Comparison of ENCODE assay signal across 18 cellular contexts in genomic region chr5:124806857-124807196, GRCh38.
A peak's percentile ranks its signal among the peaks of the same experiment; 100 is the strongest.
DNase-seq lines count a peak whose midpoint lies in the region; ATAC-seq, FAIRE-seq and TF ChIP-seq lines count a peak whose summit lies in the region.
"Had no signal": no experiment of that assay in that cellular context is flagged by ENCODE, and none has a peak within 500 bp of the region (broad histone marks: within the 10 kb centered on the region; RNA-seq: fewer than 3 reads in every experiment).

No MANE protein-coding gene starts in this region.

- no peak for ATAC-seq in GM18873 (IDR thresholded peaks at IDR 0.05; ENCODE audit: low FRiP score, unreplicated experiment)
- ATAC-seq: naive thymus-derived CD8-positive, alpha-beta T cell; stimulated activated naive B cell treated with anti-CD40 and anti-IgM and Interleukin-4, amounts not matched to agents 10 μg/mL and 1 μg/mL and 100 μg/mL, for 72 hours had no signal

- H3K9me3 ChIP-seq in BE2C (no peaks in the 10 kb centered on the region), HUES48 (ENCODE audit: control insufficient read depth, insufficient read depth, low read length) (no peaks in the 10 kb centered on the region), astrocyte (ENCODE audit: insufficient read depth, low read depth, low read length) (no peaks in the 10 kb centered on the region)
- H3K9me3 ChIP-seq: uterus had no signal

- no peak for TF ChIP-seq POLR2A in lower leg skin (IDR thresholded peaks at IDR 0.05)

- H3K9ac ChIP-seq in HUES48 (ENCODE audit: low read depth, low read length) = no peak overlapping the region
- peak overlapping the region; percentile 29 for H3K9ac ChIP-seq in astrocyte (ENCODE audit: low read length)
- H3K9ac ChIP-seq in mesendoderm (ENCODE audit: low read length) = no peak overlapping the region

- H3K4me3 ChIP-seq in BE2C (ENCODE audit: low read depth, low read length) (peak overlapping the region; percentile 21; the same call in 1 of the 2 replicates), HUES48 (ENCODE audit: low read depth, low read length) (no peak overlapping the region), astrocyte (ENCODE audit: insufficient read depth, low read depth, low read length) (peak overlapping the region; percentile 6), mesendoderm (ENCODE audit: low read length) (no peak overlapping the region), lower leg skin (ENCODE audit: low read depth, poor library complexity, severe bottlenecking) (no peak overlapping the region)
- H3K4me3 ChIP-seq: uterus had no signal

- H3K4me2 ChIP-seq in astrocyte (ENCODE audit: low read length) = peak overlapping the region; percentile 71
- no peak overlapping the region for H3K4me2 ChIP-seq in mesendoderm (ENCODE audit: low read length)

- H3K4me3 Mint-ChIP-seq in astrocyte (ENCODE audit: unreplicated experiment) = no peak overlapping the region
- H3K4me3 Mint-ChIP-seq: activated naive CD4-positive, alpha-beta T cell treated with anti-CD3 and anti-CD28 coated beads, Interleukin-2, amount 10 ng/mL, durations not matched to agents 7 days and 5 days; CD14-positive monocyte; dendritic cell treated with granulocyte-macrophage colony-stimulating factor and Interleukin-4, amounts not matched to agents 40 ng/mL and 50 ng/mL, for 4 days; memory B cell; naive thymus-derived CD8-positive, alpha-beta T cell; stimulated activated naive B cell treated with anti-CD40 and anti-IgM and Interleukin-4, amounts not matched to agents 10 μg/mL and 1 μg/mL and 100 μg/mL, for 72 hours; T-helper 2 cell treated with Interferon-gamma antibody and Interleukin-4, amounts not matched to agents 5 μg/mL and 100 μg/mL, for 36 hours had no signal

- no peak overlapping the region for H2BK120ac ChIP-seq in mesendoderm (ENCODE audit: low read depth, low read length)

- no peak overlapping the region for H3K27ac Mint-ChIP-seq in astrocyte (ENCODE audit: unreplicated experiment)
- H3K27ac Mint-ChIP-seq: activated naive CD4-positive, alpha-beta T cell treated with anti-CD3 and anti-CD28 coated beads, Interleukin-2, amount 10 ng/mL, durations not matched to agents 7 days and 5 days; CD14-positive monocyte; dendritic cell treated with granulocyte-macrophage colony-stimulating factor and Interleukin-4, amounts not matched to agents 40 ng/mL and 50 ng/mL, for 4 days; memory B cell; naive thymus-derived CD8-positive, alpha-beta T cell; stimulated activated naive B cell treated with anti-CD40 and anti-IgM and Interleukin-4, amounts not matched to agents 10 μg/mL and 1 μg/mL and 100 μg/mL, for 72 hours; T-helper 2 cell treated with Interferon-gamma antibody and Interleukin-4, amounts not matched to agents 5 μg/mL and 100 μg/mL, for 36 hours had no signal

- FAIRE-seq in astrocyte (lab: Jason Lieb, UNC) = no peak

- H3K4ac ChIP-seq in mesendoderm (ENCODE audit: low read depth, low read length) = no peak overlapping the region

- no peak overlapping the region for H3K18ac ChIP-seq in mesendoderm (ENCODE audit: low read length)

- peaks cover 9% of the 10 kb centered on the region for H3K4me1 ChIP-seq in BE2C
- H3K4me1 ChIP-seq in HUES48 (ENCODE audit: control insufficient read depth, insufficient read depth, low read length) = peaks cover 17% of the 10 kb centered on the region
- H3K4me1 ChIP-seq in astrocyte (ENCODE audit: insufficient read depth, low read length) = peaks cover 10% of the 10 kb centered on the region
- peaks cover 3% of the 10 kb centered on the region for H3K4me1 ChIP-seq in mesendoderm (ENCODE audit: control insufficient read depth, low read depth, low read length)

- no peak overlapping the region for H4K5ac ChIP-seq in mesendoderm (ENCODE audit: low read length)

- H3K4me1 Mint-ChIP-seq in astrocyte (ENCODE audit: low read depth, unreplicated experiment) = peaks cover 12% of the 10 kb centered on the region
- H3K4me1 Mint-ChIP-seq: activated naive CD4-positive, alpha-beta T cell treated with anti-CD3 and anti-CD28 coated beads, Interleukin-2, amount 10 ng/mL, durations not matched to agents 7 days and 5 days; CD14-positive monocyte; naive thymus-derived CD8-positive, alpha-beta T cell; stimulated activated naive B cell treated with anti-CD40 and anti-IgM and Interleukin-4, amounts not matched to agents 10 μg/mL and 1 μg/mL and 100 μg/mL, for 72 hours had no signal

- H3K36me3 ChIP-seq in BE2C (no peaks in the 10 kb centered on the region), HUES48 (ENCODE audit: control insufficient read depth, insufficient read depth, low read length) (no peaks in the 10 kb centered on the region), astrocyte (ENCODE audit: insufficient read depth, low read length) (no peaks in the 10 kb centered on the region), mesendoderm (ENCODE audit: control insufficient read depth, insufficient read depth, low read length) (no peaks in the 10 kb centered on the region)
- H3K36me3 ChIP-seq: uterus had no signal

- intact Hi-C loops in lower leg skin (cut with DNase I; ENCODE audit: low total_unique reads) = no loop called here

- no peaks in the 10 kb centered on the region for H3K79me2 ChIP-seq in astrocyte (ENCODE audit: insufficient read depth, low read length)
- no peaks in the 10 kb centered on the region for H3K79me2 ChIP-seq in mesendoderm (ENCODE audit: control insufficient read depth, insufficient read depth, low read length)

- H2AK5ac ChIP-seq in mesendoderm (ENCODE audit: low read length) = no peak overlapping the region

- no peak overlapping the region for H2BK5ac ChIP-seq in mesendoderm (ENCODE audit: low read length)

- no peaks in the 10 kb centered on the region for H3K9me3 Mint-ChIP-seq in astrocyte (ENCODE audit: unreplicated experiment)
- H3K9me3 Mint-ChIP-seq: activated naive CD4-positive, alpha-beta T cell treated with anti-CD3 and anti-CD28 coated beads, Interleukin-2, amount 10 ng/mL, durations not matched to agents 7 days and 5 days; dendritic cell treated with granulocyte-macrophage colony-stimulating factor and Interleukin-4, amounts not matched to agents 40 ng/mL and 50 ng/mL, for 4 days; memory B cell; stimulated activated naive B cell treated with anti-CD40 and anti-IgM and Interleukin-4, amounts not matched to agents 10 μg/mL and 1 μg/mL and 100 μg/mL, for 72 hours; T-helper 2 cell treated with Interferon-gamma antibody and Interleukin-4, amounts not matched to agents 5 μg/mL and 100 μg/mL, for 36 hours had no signal

- H3K27me3 Mint-ChIP-seq in astrocyte (ENCODE audit: low read depth, unreplicated experiment) = no peaks in the 10 kb centered on the region
- H3K27me3 Mint-ChIP-seq: activated naive CD4-positive, alpha-beta T cell treated with anti-CD3 and anti-CD28 coated beads, Interleukin-2, amount 10 ng/mL, durations not matched to agents 7 days and 5 days; memory B cell; stimulated activated naive B cell treated with anti-CD40 and anti-IgM and Interleukin-4, amounts not matched to agents 10 μg/mL and 1 μg/mL and 100 μg/mL, for 72 hours had no signal

- no CpG with 5 or more reads among the region's 2 CpGs for WGBS in mesendoderm (ENCODE audit: extremely low coverage, insufficient coverage, low lambda C conversion rate)
- WGBS in lower leg skin, 2 donors = 55 to 58% methylated on average over 2 of the region's 2 CpGs

- no peak for DNase-seq in BE2C
- DNase-seq in astrocyte (ENCODE audit: low read depth) = no peak
- no peak for DNase-seq in mesendoderm
- no peak for DNase-seq in lower leg skin (ENCODE audit: low spot score in 2 of 2)
- no peak for DNase-seq in KG1 (lab: John Stamatoyannopoulos, UW)
- DNase-seq: activated CD4-positive, alpha-beta T cell treated with anti-CD3 and anti-CD28 coated beads, Interleukin-2, amount 50 U/mL, for 1 hour; activated naive CD4-positive, alpha-beta T cell treated with anti-CD3 and anti-CD28 coated beads, Interleukin-2, amount 10 ng/mL, durations not matched to agents 7 days and 5 days; naive thymus-derived CD8-positive, alpha-beta T cell; stimulated activated CD4-positive, alpha-beta T cell treated with anti-CD3 and anti-CD28 coated beads, Interleukin-12 subunit alpha, Interleukin-12 subunit beta, amount 100 ng/mL, for 4 hours; stimulated activated CD4-positive, alpha-beta T cell treated with anti-CD3 and anti-CD28 coated beads, Interleukin-4, amount 100 ng/mL, for 24 hours; stimulated activated naive B cell treated with anti-CD40 and anti-IgM and Interleukin-4, amounts not matched to agents 10 μg/mL and 1 μg/mL and 100 μg/mL, for 72 hours had no signal

- no peaks in the 10 kb centered on the region for H3K36me3 Mint-ChIP-seq in astrocyte (ENCODE audit: low read depth, unreplicated experiment)
- H3K36me3 Mint-ChIP-seq: activated naive CD4-positive, alpha-beta T cell treated with anti-CD3 and anti-CD28 coated beads, Interleukin-2, amount 10 ng/mL, durations not matched to agents 7 days and 5 days; CD14-positive monocyte; memory B cell; naive thymus-derived CD8-positive, alpha-beta T cell; stimulated activated naive B cell treated with anti-CD40 and anti-IgM and Interleukin-4, amounts not matched to agents 10 μg/mL and 1 μg/mL and 100 μg/mL, for 72 hours had no signal

- H4K8ac ChIP-seq in mesendoderm (ENCODE audit: low read depth, low read length) = no peak overlapping the region

- peak overlapping the region; percentile 58 for H2AFZ ChIP-seq in astrocyte (ENCODE audit: low read depth, low read length)

- no peaks in the 10 kb centered on the region for H3K79me1 ChIP-seq in mesendoderm (ENCODE audit: low read length)

- H3K27me3 ChIP-seq in BE2C (no peaks in the 10 kb centered on the region), HUES48 (ENCODE audit: control insufficient read depth, insufficient read depth, low read length) (no peaks in the 10 kb centered on the region), astrocyte (ENCODE audit: insufficient read depth, low read length) (no peaks in the 10 kb centered on the region), mesendoderm (ENCODE audit: insufficient read depth, low read length, poor library complexity) (no peaks in the 10 kb centered on the region)
- H3K27me3 ChIP-seq: uterus had no signal

- H3K27ac ChIP-seq in HUES48 (ENCODE audit: low read depth, low read length) (peak overlapping the region; percentile 52), astrocyte (ENCODE audit: low read depth, low read length) (no peak overlapping the region), mesendoderm (ENCODE audit: low read depth, low read length) (peak overlapping the region; percentile 8)
- H3K27ac ChIP-seq: uterus had no signal

- no peak for TF ChIP-seq CTCF in BE2C (IDR thresholded peaks at IDR 0.05; ENCODE audit: low read depth, low read length)
- no peak for TF ChIP-seq CTCF in astrocyte (IDR thresholded peaks at IDR 0.05; ENCODE audit: insufficient read depth, low read depth, low read length)
- TF ChIP-seq CTCF in lower leg skin (IDR thresholded peaks at IDR 0.05) = no peak

- no peaks in the 10 kb centered on the region for H4K20me1 ChIP-seq in astrocyte (ENCODE audit: insufficient read depth, low read length)

- H3K56ac ChIP-seq in mesendoderm (ENCODE audit: low read length) = peak overlapping the region; percentile 54

- no peak overlapping the region for H3K23ac ChIP-seq in mesendoderm (ENCODE audit: low read length)

- no peak overlapping the region for H2BK15ac ChIP-seq in mesendoderm (replicated peaks; ENCODE audit: low read depth)

Comparison
In these comparisons a context has a peak if more than half of its experiments do, and no peak if none do; other contexts are left out.
1. H3K4me3 ChIP-seq: peak in BE2C (single experiment) and astrocyte (single experiment); none in HUES48 (single experiment), mesendoderm (single experiment) and lower leg skin (single experiment).